Comparison of ENCODE assay signal across 11 cellular contexts in genomic region chr2:237287874-237288273, GRCh38.
A peak's percentile ranks its signal among the peaks of the same experiment; 100 is the strongest.
DNase-seq lines count a peak whose midpoint lies in the region; ATAC-seq and TF ChIP-seq lines count a peak whose summit lies in the region.
"Had no signal": no experiment of that assay in that cellular context is flagged by ENCODE, and none has a peak within 500 bp of the region (broad histone marks: within the 10 kb centered on the region; RNA-seq: fewer than 3 reads in every experiment).

No MANE protein-coding gene starts in this region.

- no peak for ATAC-seq in IMR-90 (ENCODE audit: low read depth)

- H3K4me2 ChIP-seq in IMR-90 (ENCODE audit: low read depth, low read length) (no peak overlapping the region), trophoblast cell (ENCODE audit: low read length) (no peak overlapping the region)

- dilution Hi-C loops in IMR-90 (cut with HindIII; ENCODE audit: low sequenced_read_pairs, unreplicated experiment), result no loop called here

- WGBS in IMR-90 (ENCODE audit: extremely low coverage in 2 of 2, insufficient read length in 1 of 2), 2 experiments, result no CpG with 5 or more reads among the region's 1 CpG
- no CpG with 5 or more reads among the region's 1 CpG for WGBS in trophoblast cell (ENCODE audit: extremely low coverage, insufficient coverage, insufficient read length)

- CTCF ChIA-PET in IMR-90 (lab: Yijun Ruan, JAX), result interaction anchor here (0.7 kb wide), 1 partner anchor 85 kb away, joined by 3 read pairs; no protein-coding TSS in a partner anchor

- peaks cover 16% of the 10 kb centered on the region for H3K9me1 ChIP-seq in IMR-90 (ENCODE audit: insufficient read depth, low read length)

- peak overlapping the region; percentile 86; the same call in 2 of the 3 replicates for H2BK15ac ChIP-seq in IMR-90 (ENCODE audit: low read depth, low read length)

- BruUV-seq in IMR-90 (replicated peaks; lab: Mats Ljungman, UMichigan), result no TSS peak

- H3K18ac ChIP-seq in IMR-90 (ENCODE audit: low read depth, low read length), result peak overlapping the region; percentile 15; the same call in 1 of the 2 replicates
- peak overlapping the region; percentile 45 for H3K18ac ChIP-seq in trophoblast cell (ENCODE audit: low read length)

- peak overlapping the region; percentile 77 for H3K14ac ChIP-seq in IMR-90 (replicated peaks; ENCODE audit: low read depth, low read length)
- peak overlapping the region; percentile 21 for H3K14ac ChIP-seq in trophoblast cell (ENCODE audit: low read length)

- no peak overlapping the region for H3K56ac ChIP-seq in IMR-90 (ENCODE audit: extremely low read depth, insufficient read depth, low read length)

- no peak overlapping the region for H2BK5ac ChIP-seq in IMR-90 (ENCODE audit: low read depth, low read length, poor library complexity, severe bottlenecking)
- peak overlapping the region; percentile 45 for H2BK5ac ChIP-seq in trophoblast cell (ENCODE audit: low read depth, low read length, poor library complexity)

- in situ Hi-C loops in IMR-90 (cut with MboI; ENCODE audit: low sequenced_read_pairs), result no loop called here

- H4K20me1 ChIP-seq in IMR-90 (ENCODE audit: insufficient read depth, low read length), result no peaks in the 10 kb centered on the region

- H4K91ac ChIP-seq in IMR-90 (ENCODE audit: insufficient read depth, low read depth, low read length), result peak overlapping the region; percentile 77
- H4K91ac ChIP-seq in trophoblast cell (ENCODE audit: low read depth, low read length), result peak overlapping the region; percentile 92

- H3K79me2 ChIP-seq in trophoblast cell (ENCODE audit: control insufficient read depth, insufficient read depth, low read length, poor library complexity), result peaks cover 5% of the 10 kb centered on the region

- H4K5ac ChIP-seq in IMR-90 (ENCODE audit: low read depth, low read length), result peak overlapping the region; percentile 66

- no peak for TF ChIP-seq RAD21 in IMR-90 (IDR thresholded peaks at IDR 0.05; ENCODE audit: low read length)

- H2AK5ac ChIP-seq in IMR-90 (ENCODE audit: low read depth, low read length), result peak overlapping the region; percentile 91; the same call in 1 of the 2 replicates
- peak overlapping the region; percentile 44 for H2AK5ac ChIP-seq in trophoblast cell (ENCODE audit: low read length)

- H3K27ac ChIP-seq in IMR-90 (ENCODE audit: insufficient read depth, low read length), result peak overlapping the region; percentile 60; the same call in 1 of the 2 replicates
- no peak overlapping the region for H3K27ac ChIP-seq in trophoblast cell (ENCODE audit: low read depth, low read length)
- H3K27ac ChIP-seq: C4-2B had no signal

- intact Hi-C loops in IMR-90 (cut with micrococcal nuclease), result no loop called here

- peak overlapping the region; percentile 89 for H2BK120ac ChIP-seq in IMR-90 (ENCODE audit: low read depth, low read length)
- H2BK120ac ChIP-seq in trophoblast cell (ENCODE audit: insufficient read depth, low read length, poor library complexity), result peak overlapping the region; percentile 50

- TF ChIP-seq CTCF in IMR-90 (conservative IDR thresholded peaks at IDR 0.05; ENCODE audit: low read depth, low read length), result no peak
- TF ChIP-seq CTCF in choroid plexus epithelial cell (conservative IDR thresholded peaks at IDR 0.05; ENCODE audit: low read depth, low read length), result no peak

- TF ChIP-seq POLR2A in IMR-90 (IDR thresholded peaks at IDR 0.05; ENCODE audit: low read depth, low read length), result no peak

- POLR2A ChIA-PET in IMR-90 (lab: Charles Lee; ENCODE audit: unreplicated experiment), result no interaction called here

- H3K9ac ChIP-seq in IMR-90 (ENCODE audit: low read depth, low read length) (no peak overlapping the region), trophoblast cell (ENCODE audit: low read length) (no peak overlapping the region)

- H3K79me1 ChIP-seq in IMR-90 (ENCODE audit: low read depth in 1 of 2, low read length in 2 of 2) (peaks cover 0 to 19% of the 10 kb centered on the region in 2 experiments; a peak in 2 of 4 replicates), trophoblast cell (ENCODE audit: low read length) (peaks cover 33% of the 10 kb centered on the region)

- peak overlapping the region; percentile 85; the same call in 1 of the 2 replicates for H3K4ac ChIP-seq in IMR-90 (ENCODE audit: low read depth, low read length)
- H3K4ac ChIP-seq in trophoblast cell (ENCODE audit: low read depth, low read length), result no peak overlapping the region

- H3K9me3 ChIP-seq in IMR-90 (ENCODE audit: control insufficient read depth, insufficient read depth, low read length), result peaks cover 3% of the 10 kb centered on the region; the same call in 1 of the 2 replicates
- H3K9me3 ChIP-seq in trophoblast cell (ENCODE audit: insufficient read depth, low read depth, low read length), result no peaks in the 10 kb centered on the region
- H3K9me3 ChIP-seq: Caco-2 had no signal

- no peak overlapping the region for H2AK9ac ChIP-seq in IMR-90 (replicated peaks; ENCODE audit: low read depth, low read length, poor library complexity)

- peak overlapping the region; percentile 85 for H2BK12ac ChIP-seq in trophoblast cell (ENCODE audit: low read length)

- no peak overlapping the region for H2AFZ ChIP-seq in IMR-90 (replicated peaks; ENCODE audit: low read length, poor library complexity)
- H2AFZ ChIP-seq in trophoblast cell (ENCODE audit: insufficient read depth, low read length, poor library complexity), result no peak overlapping the region

- H4K12ac ChIP-seq in trophoblast cell (ENCODE audit: low read depth, low read length), result no peak overlapping the region

- peak; percentile 54 for DNase-seq in IMR-90
- DNase-seq in choroid plexus epithelial cell (ENCODE audit: low read depth), result peak; percentile 79
- DNase-seq in trophoblast cell, result no peak
- DNase-seq in NCI-H446 (lab: John Stamatoyannopoulos, UW), result no peak
- DNase-seq in mesenteric fat pad (ENCODE audit: low spot score), result no peak
- DNase-seq in activated T-cell treated with anti-CD3 and anti-CD28 coated beads, Interleukin-2, amount 50 U/mL, for 1 hour, result no peak
- DNase-seq: AML-193; Caco-2; CD4-positive, alpha-beta T cell; H9 had no signal

- H3K4me1 ChIP-seq in IMR-90 (ENCODE audit: control insufficient read depth, insufficient read depth, low read length) (peaks cover 17% of the 10 kb centered on the region), trophoblast cell (ENCODE audit: control insufficient read depth in 1 of 2, insufficient read depth in 2 of 2, low read length in 2 of 2) (peaks cover 4 to 5% of the 10 kb centered on the region in 2 experiments)
- H3K4me1 ChIP-seq: Caco-2 had no signal

- H3K4me3 ChIP-seq in IMR-90 (ENCODE audit: insufficient read depth, low read depth, low read length) (no peak overlapping the region), choroid plexus epithelial cell (ENCODE audit: low read depth, low read length) (no peak overlapping the region), trophoblast cell (ENCODE audit: low read depth, low read length) (no peak overlapping the region)

- H2BK20ac ChIP-seq in IMR-90 (ENCODE audit: low read depth, low read length), result peak overlapping the region; percentile 80; the same call in 1 of the 2 replicates

- no peaks in the 10 kb centered on the region for H3K36me3 ChIP-seq in IMR-90 (ENCODE audit: control insufficient read depth, insufficient read depth, low read length)
- no peaks in the 10 kb centered on the region for H3K36me3 ChIP-seq in trophoblast cell (ENCODE audit: control insufficient read depth in 1 of 2, insufficient read depth in 2 of 2, low read length in 2 of 2)

- H3K23ac ChIP-seq in IMR-90 (ENCODE audit: low read depth, low read length), result no peak overlapping the region
- H3K23ac ChIP-seq in trophoblast cell (ENCODE audit: low read length), result no peak overlapping the region

- H3K27me3 ChIP-seq in IMR-90 (ENCODE audit: control insufficient read depth, insufficient read depth, low read length) (no peaks in the 10 kb centered on the region), trophoblast cell (ENCODE audit: insufficient read depth, low read length) (no peaks in the 10 kb centered on the region)

- H4K8ac ChIP-seq in IMR-90 (ENCODE audit: low read depth in 2 of 2, low read length in 2 of 2), result peak overlapping the region in 1 of 2 experiments; percentile 70; a peak in 2 of 4 replicates
- H4K8ac ChIP-seq in trophoblast cell (ENCODE audit: low read depth, low read length), result no peak overlapping the region

TF ChIP-seq in IMR-90, 13 proteins besides CTCF, POLR2A, EP300 and RAD21:
- TF ChIP-seq RFX5 (IDR thresholded peaks at IDR 0.05; ENCODE audit: low read depth, low read length), result no peak
- TF ChIP-seq MAZ (IDR thresholded peaks at IDR 0.05; ENCODE audit: borderline replicate concordance, low read depth, low read length), result no peak
- no peak for TF ChIP-seq FOS (IDR thresholded peaks at IDR 0.05; ENCODE audit: low read depth, low read length)
- no peak for TF ChIP-seq BHLHE40 (IDR thresholded peaks at IDR 0.05; ENCODE audit: low read depth, low read length)
- TF ChIP-seq NFE2L2 (IDR thresholded peaks at IDR 0.05; ENCODE audit: low read depth, low read length), result no peak
- no peak for TF ChIP-seq CHD1 (IDR thresholded peaks at IDR 0.05; ENCODE audit: low read depth, low read length)
- TF ChIP-seq, protein P1, sequence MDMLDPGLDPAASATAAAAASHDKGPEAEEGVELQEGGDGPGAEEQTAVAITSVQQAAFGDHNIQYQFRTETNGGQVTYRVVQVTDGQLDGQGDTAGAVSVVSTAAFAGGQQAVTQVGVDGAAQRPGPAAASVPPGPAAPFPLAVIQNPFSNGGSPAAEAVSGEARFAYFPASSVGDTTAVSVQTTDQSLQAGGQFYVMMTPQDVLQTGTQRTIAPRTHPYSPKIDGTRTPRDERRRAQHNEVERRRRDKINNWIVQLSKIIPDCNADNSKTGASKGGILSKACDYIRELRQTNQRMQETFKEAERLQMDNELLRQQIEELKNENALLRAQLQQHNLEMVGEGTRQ (IDR thresholded peaks at IDR 0.05; ENCODE audit: low read depth, low read length), result no peak
- no peak for TF ChIP-seq MXI1 (IDR thresholded peaks at IDR 0.05; ENCODE audit: borderline replicate concordance, low read depth, low read length)
- no peak for TF ChIP-seq CEBPB (IDR thresholded peaks at IDR 0.05; ENCODE audit: low read depth, low read length)
- no peak for TF ChIP-seq MAFK (IDR thresholded peaks at IDR 0.05; ENCODE audit: low read depth, low read length)
- no peak for TF ChIP-seq RCOR1 (IDR thresholded peaks at IDR 0.05; ENCODE audit: insufficient replicate concordance, low read length)
- no peak for TF ChIP-seq ELK1 (IDR thresholded peaks at IDR 0.05; ENCODE audit: borderline replicate concordance, low read depth, low read length)
- no peak for TF ChIP-seq SMC3 (IDR thresholded peaks at IDR 0.05; ENCODE audit: low read depth, low read length)

Comparison
In these comparisons a context has a peak if more than half of its experiments do, and no peak if none do; other contexts are left out.
1. DNase-seq: peak in IMR-90 (single experiment) and choroid plexus epithelial cell (single experiment); none in trophoblast cell (0 of 2), NCI-H446 (0 of 2), mesenteric fat pad (single experiment) and activated T-cell treated with anti-CD3 and anti-CD28 coated beads, Interleukin-2, amount 50 U/mL, for 1 hour (single experiment).